17 cellular contexts compared by ENCODE assay signal in the genomic region with DNA sequence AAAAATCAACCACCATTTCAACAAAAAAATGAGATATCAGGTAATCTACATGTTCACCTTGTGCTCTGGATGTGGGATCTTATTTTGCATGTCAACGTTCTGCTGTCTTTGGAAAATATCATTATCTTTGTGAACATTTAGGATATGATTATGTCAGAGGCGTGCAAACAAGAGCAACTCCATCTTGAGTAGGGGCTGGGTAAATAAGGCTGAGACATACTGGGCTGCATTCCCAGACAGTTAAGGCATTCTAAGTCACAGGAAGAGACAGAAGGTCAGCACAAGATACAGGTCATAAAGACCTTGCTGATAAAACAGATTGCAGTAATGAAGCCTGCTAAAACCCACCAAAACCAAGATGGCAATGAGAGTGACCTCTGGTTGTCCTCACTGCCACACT. TPM values are rescaled to one million over a fixed set of nuclear protein-coding genes. Genes with fewer than 3 reads are reported as not detected.
DNase-seq lines count a peak whose midpoint lies in the region; FAIRE-seq and TF ChIP-seq lines count a peak whose summit lies in the region.
"Had no signal": no experiment of that assay in that cellular context is flagged by ENCODE, and none has a peak within 500 bp of the region (broad histone marks: within the 10 kb centered on the region; RNA-seq: fewer than 3 reads in every experiment).

No MANE protein-coding gene starts in this region.

- H3K36me3 ChIP-seq in bronchial epithelial cell (ENCODE audit: control insufficient read depth, insufficient read depth, low read length) (no peaks in the 10 kb centered on the region), BE2C (no peaks in the 10 kb centered on the region)

- H3K27me3 ChIP-seq in bronchial epithelial cell (ENCODE audit: control insufficient read depth, insufficient read depth, low read length) (no peaks in the 10 kb centered on the region), BE2C (peaks cover 10% of the 10 kb centered on the region)

- no peak overlapping the region for H3K27ac Mint-ChIP-seq in endothelial cell (ENCODE audit: unreplicated experiment)
- H3K27ac Mint-ChIP-seq: CD4-positive, alpha-beta memory T cell; GM23338 had no signal

- H3K27me3 Mint-ChIP-seq in endothelial cell (ENCODE audit: unreplicated experiment), result peaks cover 2% of the 10 kb centered on the region

- H3K36me3 Mint-ChIP-seq in endothelial cell (ENCODE audit: low read depth, unreplicated experiment), result peaks cover 3% of the 10 kb centered on the region
- H3K36me3 Mint-ChIP-seq: CD4-positive, alpha-beta memory T cell had no signal

- DNase-seq in LNCaP clone FGC (ENCODE audit: low read depth) (peak; percentile 49), bronchial epithelial cell (ENCODE audit: low read depth) (peak; percentile 9), A172 (ENCODE audit: low spot score) (no peak), GM13977 (ENCODE audit: low spot score) (no peak), BE2C (no peak), endothelial cell (ENCODE audit: low spot score) (no peak)
- DNase-seq: AML-193; C1 segment of cervical spinal cord; CD4-positive, alpha-beta memory T cell; DMS153; DND-41; H7 had no signal

- peak overlapping the region; percentile 32; the same call in 1 of the 2 replicates for H3K27ac ChIP-seq in VCaP
- H3K27ac ChIP-seq: HL-60 had no signal

- in situ Hi-C loops in GM13977 (cut with MboI; ENCODE audit: low pct_unique_long_range_greater_than_20kb, low sequenced_read_pairs, unreplicated experiment), result loop anchor here (25.0 kb wide), 1 partner anchor 175 kb away; the partner anchor contains the start of genes AK9 and FIG4

- H3K4me1 ChIP-seq in BE2C, result no peaks in the 10 kb centered on the region

- H3K4me3 Mint-ChIP-seq in endothelial cell (ENCODE audit: unreplicated experiment), result no peak overlapping the region
- H3K4me3 Mint-ChIP-seq: CD4-positive, alpha-beta memory T cell; GM23338 had no signal

- H3K9me3 Mint-ChIP-seq in endothelial cell (ENCODE audit: unreplicated experiment), result no peaks in the 10 kb centered on the region

- no peaks in the 10 kb centered on the region for H3K9me3 ChIP-seq in BE2C

- no peak for TF ChIP-seq CTCF in LNCaP clone FGC (IDR thresholded peaks at IDR 0.05; ENCODE audit: control insufficient read depth, extremely low read depth, insufficient read depth)
- TF ChIP-seq CTCF in VCaP (conservative IDR thresholded peaks at IDR 0.05), result no peak
- no peak for TF ChIP-seq CTCF in bronchial epithelial cell (IDR thresholded peaks at IDR 0.05; ENCODE audit: insufficient read depth, low read length, severe bottlenecking)
- no peak for TF ChIP-seq CTCF in GM13977 (IDR thresholded peaks at IDR 0.05; ENCODE audit: extremely low read depth, insufficient read depth, missing control alignments)
- TF ChIP-seq CTCF in BE2C (IDR thresholded peaks at IDR 0.05; ENCODE audit: low read depth, low read length), result no peak
- TF ChIP-seq CTCF in endothelial cell (IDR thresholded peaks at IDR 0.05; ENCODE audit: unreplicated experiment), result no peak

- peaks cover 4% of the 10 kb centered on the region for H3K4me1 Mint-ChIP-seq in endothelial cell (ENCODE audit: unreplicated experiment)

- FAIRE-seq in bronchial epithelial cell (lab: Jason Lieb, UNC), result no peak
- FAIRE-seq: D721Med, GM18507 had no signal

- H3K4me3 ChIP-seq in LNCaP clone FGC (ENCODE audit: low read depth, low read length), result no peak overlapping the region
- no peak overlapping the region for H3K4me3 ChIP-seq in bronchial epithelial cell (ENCODE audit: low read depth, low read length)
- H3K4me3 ChIP-seq in BE2C (ENCODE audit: low read depth, low read length), result no peak overlapping the region
- H3K4me3 ChIP-seq: GM23338 had no signal

RNA-seq across cellular contexts. Expression of gene ZBTB24, which starts 28.8 kb away (rescaled TPM):
- total RNA-seq in bronchial epithelial cell, result 4.6 and 6.3 TPM in 2 replicates
- 7.9 and 9.8 TPM in 2 replicates for total RNA-seq in A172 (2014; rRNA removed; shearing (Covaris generic))
- polyA plus RNA-seq in BE2C (2012; ENCODE audit: insufficient read depth, insufficient read length, low read depth), result 5.6 TPM
- total RNA-seq in endothelial cell (ENCODE audit: unreplicated experiment), result 5.1 TPM

RNA-seq across cellular contexts. Expression of gene MICAL1, which starts 56.3 kb away (rescaled TPM):
- total RNA-seq in bronchial epithelial cell, result 12.4 and 14.2 TPM in 2 replicates
- 34.2 and 37.3 TPM in 2 replicates for total RNA-seq in A172 (2014; rRNA removed; shearing (Covaris generic))
- 80.8 TPM for polyA plus RNA-seq in BE2C (2012; ENCODE audit: insufficient read depth, insufficient read length, low read depth)
- 19.9 TPM for total RNA-seq in endothelial cell (ENCODE audit: unreplicated experiment)

Comparison
In these comparisons a context has a peak if more than half of its experiments do, and no peak if none do; other contexts are left out.
1. DNase-seq: peak in LNCaP clone FGC (single experiment) and bronchial epithelial cell (single experiment); none in A172 (single experiment), GM13977 (single experiment), BE2C (single experiment) and endothelial cell (single experiment).